Comparison of ENCODE assay signal across 8 cellular contexts in the genomic region with DNA sequence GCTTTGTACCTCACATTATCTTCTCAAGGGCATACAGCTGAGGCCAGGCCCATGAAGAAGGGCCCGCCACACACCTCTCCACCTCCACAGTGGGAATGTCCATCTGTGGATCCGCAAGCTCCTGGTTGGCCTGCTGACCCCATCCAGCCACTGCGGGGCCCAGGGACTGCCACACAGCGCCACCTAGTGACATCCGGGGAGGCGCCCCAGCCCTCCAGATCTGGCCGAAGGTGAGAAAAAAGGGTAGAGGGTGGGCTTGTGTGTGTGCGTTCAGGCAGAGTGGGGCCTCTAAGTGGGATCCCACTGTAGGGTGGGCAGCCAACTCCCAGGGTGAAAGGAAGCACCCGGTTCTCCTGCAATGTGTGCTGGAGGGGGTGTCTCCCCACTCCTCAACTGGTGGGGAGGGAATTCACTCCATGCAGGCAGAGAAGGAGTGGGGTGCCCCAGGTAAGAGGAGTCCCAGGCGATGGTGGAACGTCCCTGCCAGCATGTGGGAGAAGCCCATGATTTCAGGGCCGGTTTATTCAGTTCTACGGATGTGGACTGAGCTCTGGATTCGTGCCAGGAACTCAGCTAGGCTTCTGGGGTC.
DNase-seq lines count a peak whose midpoint lies in the region; ATAC-seq and TF ChIP-seq lines count a peak whose summit lies in the region.

No MANE protein-coding gene starts in this region.

- no peaks in the 10 kb centered on the region for H3K27me3 ChIP-seq in WERI-Rb-1 (ENCODE audit: insufficient read depth, low read depth, severe bottlenecking)

- H3K4me3 ChIP-seq in WERI-Rb-1 (ENCODE audit: low read depth, low read length) (no peak overlapping the region), retinal pigment epithelial cell (ENCODE audit: low read length) (no peak overlapping the region)

- no peak overlapping the region for H3K27ac ChIP-seq in WERI-Rb-1

- peak; percentile 19 to 41 for DNase-seq in activated CD4-positive, alpha-beta T cell treated with anti-CD3 and anti-CD28 coated beads for 24 hours (ENCODE audit: low read depth in 2 of 2)
- no peak for DNase-seq in activated CD4-positive, alpha-beta T cell treated with anti-CD3 and anti-CD28 coated beads, Interleukin-2, amount 50 U/mL, for 1 hour
- peak; percentile 77 for DNase-seq in WERI-Rb-1
- peak; percentile 60 for DNase-seq in globus pallidus (ENCODE audit: low spot score)
- no peak for DNase-seq in retinal pigment epithelial cell (ENCODE audit: low read depth)
- no peak for DNase-seq in GOT3 (lab: John Stamatoyannopoulos, UW)
- no peak for DNase-seq in NCI-H2029 treated with DMSO at 0.1 percent for 48 hours (lab: John Stamatoyannopoulos, UW)

- no peaks in the 10 kb centered on the region for H3K9me3 ChIP-seq in WERI-Rb-1 (ENCODE audit: severe bottlenecking)

- no peaks in the 10 kb centered on the region for H3K36me3 ChIP-seq in WERI-Rb-1

- peak; percentile 93 for TF ChIP-seq CTCF in WERI-Rb-1 (IDR thresholded peaks at IDR 0.05; ENCODE audit: low read depth, low read length)
- peak; percentile 79 for TF ChIP-seq CTCF in retinal pigment epithelial cell (conservative IDR thresholded peaks at IDR 0.05; ENCODE audit: low read depth, low read length)

- peak; percentile 41 for ATAC-seq in HG03039 (IDR thresholded peaks at IDR 0.05; ENCODE audit: unreplicated experiment)

Comparison
In these comparisons a context has a peak if more than half of its experiments do, and no peak if none do; other contexts are left out.
1. DNase-seq: peak in activated CD4-positive, alpha-beta T cell treated with anti-CD3 and anti-CD28 coated beads for 24 hours (2 of 2), WERI-Rb-1 (single experiment) and globus pallidus (single experiment); none in activated CD4-positive, alpha-beta T cell treated with anti-CD3 and anti-CD28 coated beads, Interleukin-2, amount 50 U/mL, for 1 hour (single experiment), retinal pigment epithelial cell (single experiment), GOT3 (single experiment) and NCI-H2029 treated with DMSO at 0.1 percent for 48 hours (single experiment).